ENCODE assay signal across 9 cellular contexts in the genomic region with DNA sequence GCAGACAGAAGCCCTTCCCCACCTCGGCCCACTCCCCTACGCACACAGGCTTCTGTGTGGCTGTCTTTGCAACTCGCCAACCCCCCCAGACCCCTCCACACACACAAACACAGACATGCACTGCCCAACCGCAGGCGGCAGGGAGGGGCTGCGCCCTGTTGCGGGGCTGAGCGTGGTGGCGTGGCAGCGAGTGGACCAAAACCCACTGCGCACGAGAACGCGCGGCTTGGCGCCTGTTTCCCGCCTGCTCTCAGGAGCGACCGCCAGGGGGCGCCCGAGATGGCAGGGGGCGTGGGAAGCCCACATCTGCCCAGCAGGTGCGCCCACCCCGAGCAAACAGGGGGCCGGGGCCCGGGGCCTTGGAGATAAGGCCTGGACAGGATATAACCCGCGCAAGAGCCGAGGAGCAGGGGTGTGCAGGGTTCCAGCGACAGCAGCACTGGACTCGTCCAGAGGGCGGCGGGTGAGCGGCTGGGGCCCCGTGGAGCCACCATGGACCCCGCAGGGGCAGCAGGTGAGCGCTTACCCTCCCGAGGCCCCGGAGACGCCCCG. TPM values are rescaled to one million over a fixed set of nuclear protein-coding genes. Genes with fewer than 3 reads are reported as not detected.
A peak's percentile ranks its signal among the peaks of the same experiment; 100 is the strongest.
DNase-seq lines count a peak whose midpoint lies in the region; ATAC-seq and TF ChIP-seq lines count a peak whose summit lies in the region.
"Had no signal": no experiment of that assay in that cellular context is flagged by ENCODE, and none has a peak within 500 bp of the region (broad histone marks: within the 10 kb centered on the region; RNA-seq: fewer than 3 reads in every experiment).

A gene with protein sequence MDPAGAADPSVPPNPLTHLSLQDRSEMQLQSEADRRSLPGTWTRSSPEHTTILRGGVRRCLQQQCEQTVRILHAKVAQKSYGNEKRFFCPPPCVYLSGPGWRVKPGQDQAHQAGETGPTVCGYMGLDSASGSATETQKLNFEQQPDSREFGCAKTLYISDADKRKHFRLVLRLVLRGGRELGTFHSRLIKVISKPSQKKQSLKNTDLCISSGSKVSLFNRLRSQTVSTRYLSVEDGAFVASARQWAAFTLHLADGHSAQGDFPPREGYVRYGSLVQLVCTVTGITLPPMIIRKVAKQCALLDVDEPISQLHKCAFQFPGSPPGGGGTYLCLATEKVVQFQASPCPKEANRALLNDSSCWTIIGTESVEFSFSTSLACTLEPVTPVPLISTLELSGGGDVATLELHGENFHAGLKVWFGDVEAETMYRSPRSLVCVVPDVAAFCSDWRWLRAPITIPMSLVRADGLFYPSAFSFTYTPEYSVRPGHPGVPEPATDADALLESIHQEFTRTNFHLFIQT (plus strand): TSS at position 410 of the 552 bp plus-strand sequence. CDS start 83 bp downstream, at position 493.

- no peak within 1 kb of the TSS for H3K4me2 ChIP-seq in KMS-11

- H4K20me1 ChIP-seq in KMS-11 (ENCODE audit: insufficient read depth): no peaks in the 10 kb centered on the region

- H3K4me1 ChIP-seq in KMS-11 (ENCODE audit: low read depth, poor library complexity, severe bottlenecking): peaks cover 24% of the 10 kb centered on the region
- peaks cover 2% of the 10 kb centered on the region for H3K4me1 ChIP-seq in iPS-15b (ENCODE audit: control insufficient read depth, insufficient read depth, low read length)

- peak; percentile 84 for TF ChIP-seq CTCF in AG09319 (IDR thresholded peaks at IDR 0.05; ENCODE audit: low read depth, low read length)
- TF ChIP-seq CTCF in KMS-11 (conservative IDR thresholded peaks at IDR 0.05; ENCODE audit: low read depth, low read length): peak; percentile 42

- H3K27me3 ChIP-seq in KMS-11 (ENCODE audit: insufficient read depth, low read depth) (no peaks in the 10 kb centered on the region), iPS-15b (ENCODE audit: control insufficient read depth, insufficient read depth, low read length) (peaks cover 19% of the 10 kb centered on the region)

- H3K36me3 ChIP-seq in KMS-11 (ENCODE audit: insufficient read depth) (no peaks in the 10 kb centered on the region), iPS-15b (ENCODE audit: control insufficient read depth, insufficient read depth, low read length) (no peaks in the 10 kb centered on the region)

- no peaks in the 10 kb centered on the region for H3K79me2 ChIP-seq in KMS-11 (ENCODE audit: insufficient read depth, low read depth)

- ATAC-seq in GM19023 (IDR thresholded peaks at IDR 0.05; ENCODE audit: unreplicated experiment): no peak

- H2AFZ ChIP-seq in KMS-11 (ENCODE audit: low read depth): no peak within 1 kb of the TSS

- no peak within 1 kb of the TSS for H3K4me3 ChIP-seq in KMS-11 (IDR thresholded peaks at IDR 0.05; ENCODE audit: insufficient read depth, low read depth, low read length)
- peak within 1 kb of the TSS; percentile 36 for H3K4me3 ChIP-seq in iPS-15b (ENCODE audit: low read depth, low read length)

- H3K27ac ChIP-seq in KMS-11: no peak within 1 kb of the TSS

- no peak for DNase-seq in AG09319 (ENCODE audit: extremely low read depth, low read depth)
- peak; percentile 20 to 21 for DNase-seq in activated T-helper 1 cell treated with anti-CD3 and anti-CD28 coated beads, Interleukin-2, amount 50 U/mL, for 16 hours (ENCODE audit: low read depth in 1 of 2, low spot score in 1 of 2)
- peak; percentile 77 for DNase-seq in stimulated activated CD8-positive, alpha-beta memory T cell treated with anti-CD3 and anti-CD28 coated beads, Interleukin-4, amount 100 ng/mL, for 48 hours
- no peak for DNase-seq in HT-29 (ENCODE audit: low spot score)
- no peak for DNase-seq in NCI-H146 treated with DMSO at 0.1 percent for 48 hours (lab: John Stamatoyannopoulos, UW; ENCODE audit: unreplicated experiment)

- H3K9ac ChIP-seq in KMS-11: no peak within 1 kb of the TSS
- H3K9ac ChIP-seq in iPS-15b (ENCODE audit: low read depth, low read length): no peak within 1 kb of the TSS

- no peaks in the 10 kb centered on the region for H3K9me3 ChIP-seq in iPS-15b (ENCODE audit: control insufficient read depth, insufficient read depth, low read length)

RNA-seq across cellular contexts. Expression of the gene that starts here (rescaled TPM):
- not detected in 2 replicates for total RNA-seq in HT-29 (2014; rRNA removed; shearing (Covaris generic))
- total RNA-seq: temporal lobe had no signal

Comparison
In these comparisons a context has a peak if more than half of its experiments do, and no peak if none do; other contexts are left out.
1. DNase-seq: peak in activated T-helper 1 cell treated with anti-CD3 and anti-CD28 coated beads, Interleukin-2, amount 50 U/mL, for 16 hours (2 of 2) and stimulated activated CD8-positive, alpha-beta memory T cell treated with anti-CD3 and anti-CD28 coated beads, Interleukin-4, amount 100 ng/mL, for 48 hours (single experiment); none in AG09319 (single experiment), HT-29 (single experiment) and NCI-H146 treated with DMSO at 0.1 percent for 48 hours (single experiment).